1 cellular context compared by ENCODE assay signal in genomic region chr17:81647640-81648012, GRCh38.
TF ChIP-seq lines count a peak whose summit lies in the region.

No MANE protein-coding gene starts in this region.

TF ChIP-seq in GM23338, 12 proteins besides CTCF, POLR2A, EP300 and RAD21 (continued from another document):
- no peak for TF ChIP-seq ZNF462 (CRISPR knock-in tag; IDR thresholded peaks at IDR 0.05)
